Comparison of ENCODE assay signal across 17 cellular contexts in the genomic region with DNA sequence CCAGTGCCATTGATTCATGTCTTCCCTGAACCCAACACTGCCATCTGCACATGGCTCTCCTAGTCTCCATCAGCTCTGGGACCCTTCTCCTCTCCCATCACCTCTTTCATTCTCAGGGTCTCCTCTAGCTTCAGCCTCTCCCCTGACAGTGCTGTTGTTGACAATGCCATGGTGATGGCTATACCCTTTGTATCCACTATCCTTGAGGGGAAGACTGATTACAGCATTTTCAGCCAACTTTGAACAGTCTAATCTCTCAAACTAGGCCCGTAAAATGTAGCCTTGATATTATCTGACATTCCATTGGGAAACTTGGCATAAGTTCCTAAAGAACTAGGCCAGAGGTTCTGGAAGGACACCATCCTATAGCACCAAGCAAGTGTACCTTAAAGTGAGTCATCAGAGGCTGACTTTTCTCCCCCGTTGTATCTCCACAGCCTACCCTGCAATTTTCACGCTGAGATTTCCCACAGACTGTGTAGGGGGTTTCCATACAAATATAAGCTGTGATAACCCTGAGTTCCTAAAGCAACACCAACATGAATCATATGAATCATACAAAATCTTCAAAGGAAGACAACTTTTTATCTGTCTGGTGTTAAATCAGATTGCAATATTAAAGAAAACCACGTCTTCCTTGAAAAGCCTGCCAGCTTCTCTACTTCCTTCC. TPM values are rescaled to one million over a fixed set of nuclear protein-coding genes. Genes with fewer than 3 reads are reported as not detected.
DNase-seq lines count a peak whose midpoint lies in the region; ATAC-seq, FAIRE-seq and TF ChIP-seq lines count a peak whose summit lies in the region.
"Had no signal": no experiment of that assay in that cellular context is flagged by ENCODE, and none has a peak within 500 bp of the region (broad histone marks: within the 10 kb centered on the region; RNA-seq: fewer than 3 reads in every experiment).

No MANE protein-coding gene starts in this region.

- peak; percentile 12 for DNase-seq in activated CD4-positive, alpha-beta T cell treated with anti-CD3 and anti-CD28 coated beads for 36 hours
- no peak for DNase-seq in activated CD4-positive, alpha-beta T cell treated with anti-CD3 and anti-CD28 coated beads for 4 hours
- DNase-seq in adrenal gland (peak in 4 of 7 donors; percentile 21 to 45 (median 32)), pancreas (no peak), foreskin melanocyte (no peak), OCI-M1 (lab: John Stamatoyannopoulos, UW) (no peak), DMS114 treated with DMSO at 0.1 percent for 48 hours (lab: John Stamatoyannopoulos, UW; ENCODE audit: unreplicated experiment) (no peak)
- DNase-seq: activated CD4-positive, alpha-beta T cell treated with anti-CD3 and anti-CD28 coated beads, Interleukin-2, amount 10 ng/mL, durations not matched to agents 24 days and 14 days; left lung; NCI-H1105 treated with DMSO at 0.1 percent for 48 hours; ovary; thyroid gland had no signal

- H3K27me3 ChIP-seq in adrenal gland (no peaks in the 10 kb centered on the region), pancreas (no peaks in the 10 kb centered on the region)
- H3K27me3 ChIP-seq: left lung, ovary, thyroid gland had no signal

- FAIRE-seq in pancreas (lab: Jason Lieb, UNC), result no peak

- no peaks in the 10 kb centered on the region for H3K36me3 Mint-ChIP-seq in activated CD4-positive, alpha-beta T cell treated with anti-CD3 and anti-CD28 coated beads for 36 hours (ENCODE audit: low read depth)

- H3K36me3 ChIP-seq in adrenal gland (replicated peaks in 1 of 2) (no peaks in the 10 kb centered on the region), pancreas (no peaks in the 10 kb centered on the region)
- H3K36me3 ChIP-seq: left lung, ovary, thyroid gland had no signal

- H3K27ac ChIP-seq in adrenal gland, result peak overlapping the region in 4 of 5 donors; percentile 34 to 72 (median 64)
- no peak overlapping the region for H3K27ac ChIP-seq in pancreas
- H3K27ac ChIP-seq: HL-60, KMS-11, left lung, ovary, thyroid gland had no signal

- H3K4me1 ChIP-seq in adrenal gland (replicated peaks in 1 of 2) (peaks cover 19 to 20% of the 10 kb centered on the region in 2 donors), pancreas (peaks cover 0 to 6% (median 3%) of the 10 kb centered on the region in 3 donors)
- H3K4me1 ChIP-seq: left lung, thyroid gland had no signal

- no peak for TF ChIP-seq CTCF in adrenal gland (IDR thresholded peaks at IDR 0.05)
- no peak for TF ChIP-seq CTCF in pancreas (IDR thresholded peaks at IDR 0.05)

- H3K4me1 Mint-ChIP-seq in activated CD4-positive, alpha-beta T cell treated with anti-CD3 and anti-CD28 coated beads for 36 hours, result peaks cover 17% of the 10 kb centered on the region

- no peaks in the 10 kb centered on the region for H3K9me3 Mint-ChIP-seq in activated CD4-positive, alpha-beta T cell treated with anti-CD3 and anti-CD28 coated beads for 36 hours (ENCODE audit: low read depth)
- H3K9me3 Mint-ChIP-seq: activated CD4-positive, alpha-beta T cell treated with anti-CD3 and anti-CD28 coated beads, Interleukin-2, amount 10 ng/mL, durations not matched to agents 24 days and 14 days had no signal

- CTCF ChIA-PET in activated CD4-positive, alpha-beta T cell treated with anti-CD3 and anti-CD28 coated beads for 36 hours (lab: Charles Lee), result interaction anchor here (0.6 kb wide), 1 partner anchor 856 kb away, joined by 3 read pairs; no protein-coding TSS in a partner anchor

- 14 to 24% (median 21%) methylated on average over 4 of the region's 4 CpGs for WGBS in adrenal gland, 4 donors
- 22 to 28% methylated on average over 4 of the region's 4 CpGs for WGBS in pancreas, 2 donors

- H3K4me3 ChIP-seq in adrenal gland (no peak overlapping the region), pancreas (no peak overlapping the region)
- H3K4me3 ChIP-seq: left lung, ovary, thyroid gland had no signal

- H3K9me3 ChIP-seq in adrenal gland (replicated peaks in 1 of 3), result no peaks in the 10 kb centered on the region
- H3K9me3 ChIP-seq in pancreas, result no peaks in the 10 kb centered on the region
- H3K9me3 ChIP-seq: left lung, ovary, thyroid gland had no signal

- peak; percentile 65 for ATAC-seq in activated CD4-positive, alpha-beta T cell treated with anti-CD3 and anti-CD28 coated beads for 36 hours
- ATAC-seq in HG03442 (IDR thresholded peaks at IDR 0.05; ENCODE audit: unreplicated experiment), result peak; percentile 38
- peak in 3 of 4 donors; percentile 20 to 76 (median 44) for ATAC-seq in pancreas

- POLR2A ChIA-PET in activated CD4-positive, alpha-beta T cell treated with anti-CD3 and anti-CD28 coated beads for 36 hours (lab: Charles Lee), result no interaction called here

- no peak overlapping the region for H3K27ac Mint-ChIP-seq in activated CD4-positive, alpha-beta T cell treated with anti-CD3 and anti-CD28 coated beads for 36 hours

- intact Hi-C loops in activated CD4-positive, alpha-beta T cell treated with anti-CD3 and anti-CD28 coated beads for 36 hours (cut with DNase I, micrococcal nuclease), result no loop called here
- intact Hi-C loops in adrenal gland (cut with DNase I) (no loop called here), pancreas (cut with DNase I) (no loop called here)

- no peak for TF ChIP-seq POLR2A in adrenal gland (IDR thresholded peaks at IDR 0.05)

- H3K27me3 Mint-ChIP-seq in activated CD4-positive, alpha-beta T cell treated with anti-CD3 and anti-CD28 coated beads for 36 hours, result no peaks in the 10 kb centered on the region

- no peak overlapping the region for H3K4me3 Mint-ChIP-seq in activated CD4-positive, alpha-beta T cell treated with anti-CD3 and anti-CD28 coated beads for 36 hours
- H3K4me3 Mint-ChIP-seq: activated CD4-positive, alpha-beta T cell treated with anti-CD3 and anti-CD28 coated beads, Interleukin-2, amount 10 ng/mL, durations not matched to agents 24 days and 14 days had no signal

RNA-seq across cellular contexts. Expression of a gene that starts 5.8 kb away (rescaled TPM):
- not detected for total RNA-seq in activated CD4-positive, alpha-beta T cell treated with anti-CD3 and anti-CD28 coated beads for 36 hours
- total RNA-seq in adrenal gland (1 to 10 TPM in 1 of 8 donors, under 1 TPM in 3, not detected in 4; 0.26 to 1.7 (median 0.78) TPM), pancreas (not detected)
- polyA plus RNA-seq in adrenal gland (1 to 10 TPM in 2 of 3 donors, under 1 TPM in 1; 0.80 to 4.8 (median 1.8) TPM), pancreas (not detected)
- total RNA-seq: A673; activated CD4-positive, alpha-beta T cell treated with anti-CD3 and anti-CD28 coated beads, Interleukin-2, amount 10 ng/mL, durations not matched to agents 24 days and 14 days; left lung; skeletal muscle tissue; thyroid gland had no signal
- polyA plus RNA-seq: ovary had no signal

RNA-seq across cellular contexts. Expression of a gene that starts 40.6 kb away (rescaled TPM):
- total RNA-seq in activated CD4-positive, alpha-beta T cell treated with anti-CD3 and anti-CD28 coated beads for 36 hours, result not detected
- total RNA-seq in adrenal gland (1,000 to 10,000 TPM; 1,375 to 5,962 (median 2,281) TPM), pancreas (1 to 10 TPM in 1 of 6 donors, not detected in 5; 1.4 TPM)
- polyA plus RNA-seq in adrenal gland (over 10,000 TPM in 1 of 3 donors, 100 to 1,000 TPM in 2; 141 to 14,693 (median 845) TPM), pancreas (not detected)
- total RNA-seq: A673; activated CD4-positive, alpha-beta T cell treated with anti-CD3 and anti-CD28 coated beads, Interleukin-2, amount 10 ng/mL, durations not matched to agents 24 days and 14 days; left lung; skeletal muscle tissue had no signal

Comparison
In these comparisons a context has a peak if more than half of its experiments do, and no peak if none do; other contexts are left out.
1. DNase-seq: peak in activated CD4-positive, alpha-beta T cell treated with anti-CD3 and anti-CD28 coated beads for 36 hours (single experiment) and adrenal gland (4 of 7); none in activated CD4-positive, alpha-beta T cell treated with anti-CD3 and anti-CD28 coated beads for 4 hours (0 of 2), pancreas (0 of 6), foreskin melanocyte (single experiment), OCI-M1 (single experiment) and DMS114 treated with DMSO at 0.1 percent for 48 hours (single experiment).
2. H3K27ac ChIP-seq: peak in adrenal gland (4 of 5); none in pancreas (0 of 4).
3. RNA of a gene that starts 40.6 kb away (total RNA-seq): 1,375 to 5,962 TPM in adrenal gland; not detected in activated CD4-positive, alpha-beta T cell treated with anti-CD3 and anti-CD28 coated beads for 36 hours and 1.4 TPM in pancreas; every median in the first group is over 100 times any median in the second.
4. Peak in every context shown above with its lines, with median percentiles within 50 percentile points of each other: ATAC-seq.